Comparison of ENCODE assay signal across 29 cellular contexts in genomic region chr4:29467044-29467717, GRCh38.
A peak's percentile ranks its signal among the peaks of the same experiment; 100 is the strongest.
DNase-seq lines count a peak whose midpoint lies in the region; FAIRE-seq and TF ChIP-seq lines count a peak whose summit lies in the region.
"Had no signal": no experiment of that assay in that cellular context is flagged by ENCODE, and none has a peak within 500 bp of the region (broad histone marks: within the 10 kb centered on the region; RNA-seq: fewer than 3 reads in every experiment).

No MANE protein-coding gene starts in this region.

- peak overlapping the region; percentile 11; the same call in 1 of the 2 replicates for H3K4me3 ChIP-seq in WERI-Rb-1 (ENCODE audit: low read depth, low read length)
- H3K4me3 ChIP-seq: cardiac muscle cell, mucosa of descending colon, pancreas, thoracic aorta had no signal

- peaks cover 26% of the 10 kb centered on the region for H3K4me1 Mint-ChIP-seq in HFFc6 (ENCODE audit: low read depth)
- peaks cover 9% of the 10 kb centered on the region for H3K4me1 Mint-ChIP-seq in neural crest cell
- H3K4me1 Mint-ChIP-seq: activated CD4-positive, alpha-beta T cell treated with anti-CD3 and anti-CD28 coated beads, Interleukin-2, amount 10 ng/mL, durations not matched to agents 7 days and 5 days; activated naive CD4-positive, alpha-beta T cell treated with anti-CD3 and anti-CD28 coated beads, Interleukin-2, amount 10 ng/mL, durations not matched to agents 7 days and 5 days; CD14-positive monocyte; nephron; T-cell had no signal

- peak; percentile 21 for DNase-seq in HFFc6
- peak; percentile 93 for DNase-seq in OCI-M1 (lab: John Stamatoyannopoulos, UW)
- no peak for DNase-seq in WERI-Rb-1
- DNase-seq in neural crest cell (ENCODE audit: low read depth, low spot score), result no peak
- no peak for DNase-seq in NCI-H524 treated with DMSO at 0.1 percent for 48 hours (lab: John Stamatoyannopoulos, UW)
- no peak for DNase-seq in ureter (ENCODE audit: low spot score)
- DNase-seq in GM10248 (ENCODE audit: extremely low spot score), result no peak
- DNase-seq in GM12891 (ENCODE audit: insufficient read length, low spot score), result no peak
- DNase-seq: activated CD4-positive, alpha-beta T cell treated with anti-CD3 and anti-CD28 coated beads, Interleukin-2, amount 10 ng/mL, durations not matched to agents 7 days and 5 days; activated naive CD4-positive, alpha-beta T cell treated with anti-CD3 and anti-CD28 coated beads, Interleukin-2, amount 10 ng/mL, durations not matched to agents 7 days and 5 days; cortex of kidney; endodermal cell; KBM-7; mucosa of descending colon; NCI-H1694 treated with DMSO at 0.1 percent for 48 hours; NCI-H2171 treated with DMSO at 0.1 percent for 48 hours; NCI-H526; pancreas; right cardiac atrium; stimulated activated CD4-positive, alpha-beta T cell treated with anti-CD3 and anti-CD28 coated beads, Interleukin-12 subunit alpha, Interleukin-12 subunit beta, amount 100 ng/mL, for 4 hours; stimulated activated CD4-positive, alpha-beta T cell treated with anti-CD3 and anti-CD28 coated beads, Interleukin-4, amount 100 ng/mL, for 4 hours; stimulated activated naive CD4-positive, alpha-beta T cell treated with Interleukin-2 at 50 U/mL for 16 hours; T-cell had no signal

- CTCF ChIA-PET in GM10248 (lab: Yijun Ruan, JAX), result no interaction called here

- H3K4me3 Mint-ChIP-seq in HFFc6 (peak overlapping the region; percentile 41; the same call in 1 of the 2 replicates), neural crest cell (no peak overlapping the region)
- H3K4me3 Mint-ChIP-seq: activated CD4-positive, alpha-beta T cell treated with anti-CD3 and anti-CD28 coated beads, Interleukin-2, amount 10 ng/mL, durations not matched to agents 7 days and 5 days; activated naive CD4-positive, alpha-beta T cell treated with anti-CD3 and anti-CD28 coated beads, Interleukin-2, amount 10 ng/mL, durations not matched to agents 7 days and 5 days; CD14-positive monocyte; endodermal cell; nephron; T-cell had no signal

- H3K36me3 Mint-ChIP-seq in HFFc6 (ENCODE audit: low read depth), result no peaks in the 10 kb centered on the region
- H3K36me3 Mint-ChIP-seq in neural crest cell (ENCODE audit: low read depth), result no peaks in the 10 kb centered on the region
- H3K36me3 Mint-ChIP-seq: activated naive CD4-positive, alpha-beta T cell treated with anti-CD3 and anti-CD28 coated beads, Interleukin-2, amount 10 ng/mL, durations not matched to agents 7 days and 5 days; CD14-positive monocyte; T-cell had no signal

- H3K27ac Mint-ChIP-seq in HFFc6, result no peak overlapping the region
- peak overlapping the region; percentile 84 for H3K27ac Mint-ChIP-seq in neural crest cell (ENCODE audit: unreplicated experiment)
- H3K27ac Mint-ChIP-seq: activated CD4-positive, alpha-beta T cell treated with anti-CD3 and anti-CD28 coated beads, Interleukin-2, amount 10 ng/mL, durations not matched to agents 7 days and 5 days; activated naive CD4-positive, alpha-beta T cell treated with anti-CD3 and anti-CD28 coated beads, Interleukin-2, amount 10 ng/mL, durations not matched to agents 7 days and 5 days; CD14-positive monocyte; endodermal cell; nephron; T-cell had no signal

- no peaks in the 10 kb centered on the region for H3K9me3 Mint-ChIP-seq in HFFc6
- no peaks in the 10 kb centered on the region for H3K9me3 Mint-ChIP-seq in neural crest cell
- H3K9me3 Mint-ChIP-seq: endodermal cell, nephron had no signal

- no peaks in the 10 kb centered on the region for H3K9me3 ChIP-seq in WERI-Rb-1 (ENCODE audit: severe bottlenecking)
- H3K9me3 ChIP-seq: pancreas, thoracic aorta had no signal

- H3K36me3 ChIP-seq in WERI-Rb-1, result no peaks in the 10 kb centered on the region
- H3K36me3 ChIP-seq: cardiac muscle cell, pancreas, thoracic aorta had no signal

- no peak overlapping the region for H3K27ac ChIP-seq in WERI-Rb-1
- H3K27ac ChIP-seq: cardiac muscle cell, pancreas, thoracic aorta had no signal

- no peak for FAIRE-seq in GM12891 (lab: Jason Lieb, UNC)
- FAIRE-seq: GM18507, keratinocyte, pancreas had no signal

- POLR2A ChIA-PET in GM10248 (lab: Yijun Ruan, JAX), result no interaction called here

- TF ChIP-seq CTCF in HFFc6 (IDR thresholded peaks at IDR 0.05) (no peak), WERI-Rb-1 (IDR thresholded peaks at IDR 0.05; ENCODE audit: low read depth, low read length) (no peak), neural crest cell (conservative IDR thresholded peaks at IDR 0.05) (no peak), GM10248 (IDR thresholded peaks at IDR 0.05; ENCODE audit: control extremely low read depth, extremely low read depth, low read depth, missing control alignments) (no peak)

- H3K27me3 Mint-ChIP-seq in HFFc6 (ENCODE audit: insufficient read depth) (no peaks in the 10 kb centered on the region), neural crest cell (ENCODE audit: low read depth) (no peaks in the 10 kb centered on the region)
- H3K27me3 Mint-ChIP-seq: activated CD4-positive, alpha-beta T cell treated with anti-CD3 and anti-CD28 coated beads, Interleukin-2, amount 10 ng/mL, durations not matched to agents 7 days and 5 days; activated naive CD4-positive, alpha-beta T cell treated with anti-CD3 and anti-CD28 coated beads, Interleukin-2, amount 10 ng/mL, durations not matched to agents 7 days and 5 days; T-cell had no signal

- no peak for TF ChIP-seq POLR2A in GM12891 (IDR thresholded peaks at IDR 0.05; ENCODE audit: low read depth, low read length)

- H3K27me3 ChIP-seq in WERI-Rb-1 (ENCODE audit: insufficient read depth, low read depth, severe bottlenecking), result no peaks in the 10 kb centered on the region
- H3K27me3 ChIP-seq: cardiac muscle cell, pancreas had no signal

TF ChIP-seq in GM12891, 5 proteins besides CTCF, POLR2A, EP300 and RAD21:
- TF ChIP-seq SPI1 (IDR thresholded peaks at IDR 0.05; ENCODE audit: low read depth, low read length) (no peak), POU2F2 (IDR thresholded peaks at IDR 0.05; ENCODE audit: low read depth, low read length) (no peak)
TF ChIP-seq in GM12891: peak in this region for 0.

Comparison
In these comparisons a context has a peak if more than half of its experiments do, and no peak if none do; other contexts are left out.
1. DNase-seq: peak in HFFc6 (single experiment) and OCI-M1 (single experiment); none in WERI-Rb-1 (single experiment), neural crest cell (single experiment), NCI-H524 treated with DMSO at 0.1 percent for 48 hours (single experiment), ureter (single experiment), GM10248 (single experiment) and GM12891 (single experiment).